Comparison of ENCODE assay signal across 1 cellular context in the genomic region with DNA sequence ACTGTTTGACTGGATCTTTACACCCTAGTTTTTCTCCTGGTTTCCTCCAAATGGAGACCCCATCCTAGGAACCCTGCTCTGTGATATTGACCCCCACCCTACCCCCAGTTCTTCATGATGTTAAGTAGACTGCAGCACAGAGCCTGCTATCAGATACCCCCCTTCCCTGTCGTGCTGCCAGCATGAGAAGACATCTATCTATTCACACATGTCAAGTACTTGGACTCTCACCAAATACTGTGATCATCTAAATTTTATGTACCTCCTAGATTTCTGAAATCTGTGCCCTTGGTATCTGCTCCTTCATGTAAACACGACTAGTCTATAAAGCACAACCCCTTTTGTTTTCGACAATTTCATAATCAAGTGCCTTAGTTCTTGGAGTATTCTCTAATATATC.
TF ChIP-seq lines count a peak whose summit lies in the region.

No MANE protein-coding gene starts in this region.

TF ChIP-seq in GM23338, 12 proteins besides CTCF, POLR2A, EP300 and RAD21 (continued from another document):
- TF ChIP-seq, protein P1, sequence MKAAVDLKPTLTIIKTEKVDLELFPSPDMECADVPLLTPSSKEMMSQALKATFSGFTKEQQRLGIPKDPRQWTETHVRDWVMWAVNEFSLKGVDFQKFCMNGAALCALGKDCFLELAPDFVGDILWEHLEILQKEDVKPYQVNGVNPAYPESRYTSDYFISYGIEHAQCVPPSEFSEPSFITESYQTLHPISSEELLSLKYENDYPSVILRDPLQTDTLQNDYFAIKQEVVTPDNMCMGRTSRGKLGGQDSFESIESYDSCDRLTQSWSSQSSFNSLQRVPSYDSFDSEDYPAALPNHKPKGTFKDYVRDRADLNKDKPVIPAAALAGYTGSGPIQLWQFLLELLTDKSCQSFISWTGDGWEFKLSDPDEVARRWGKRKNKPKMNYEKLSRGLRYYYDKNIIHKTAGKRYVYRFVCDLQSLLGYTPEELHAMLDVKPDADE (IDR thresholded peaks at IDR 0.05): no peak
- TF ChIP-seq ZNF331 (CRISPR knock-in tag; IDR thresholded peaks at IDR 0.05; ENCODE audit: low read depth): no peak
- TF ChIP-seq ZNF114 (CRISPR knock-in tag; IDR thresholded peaks at IDR 0.05): no peak
- no peak for TF ChIP-seq JUNB (IDR thresholded peaks at IDR 0.05; ENCODE audit: unreplicated experiment)
- TF ChIP-seq, protein P2, sequence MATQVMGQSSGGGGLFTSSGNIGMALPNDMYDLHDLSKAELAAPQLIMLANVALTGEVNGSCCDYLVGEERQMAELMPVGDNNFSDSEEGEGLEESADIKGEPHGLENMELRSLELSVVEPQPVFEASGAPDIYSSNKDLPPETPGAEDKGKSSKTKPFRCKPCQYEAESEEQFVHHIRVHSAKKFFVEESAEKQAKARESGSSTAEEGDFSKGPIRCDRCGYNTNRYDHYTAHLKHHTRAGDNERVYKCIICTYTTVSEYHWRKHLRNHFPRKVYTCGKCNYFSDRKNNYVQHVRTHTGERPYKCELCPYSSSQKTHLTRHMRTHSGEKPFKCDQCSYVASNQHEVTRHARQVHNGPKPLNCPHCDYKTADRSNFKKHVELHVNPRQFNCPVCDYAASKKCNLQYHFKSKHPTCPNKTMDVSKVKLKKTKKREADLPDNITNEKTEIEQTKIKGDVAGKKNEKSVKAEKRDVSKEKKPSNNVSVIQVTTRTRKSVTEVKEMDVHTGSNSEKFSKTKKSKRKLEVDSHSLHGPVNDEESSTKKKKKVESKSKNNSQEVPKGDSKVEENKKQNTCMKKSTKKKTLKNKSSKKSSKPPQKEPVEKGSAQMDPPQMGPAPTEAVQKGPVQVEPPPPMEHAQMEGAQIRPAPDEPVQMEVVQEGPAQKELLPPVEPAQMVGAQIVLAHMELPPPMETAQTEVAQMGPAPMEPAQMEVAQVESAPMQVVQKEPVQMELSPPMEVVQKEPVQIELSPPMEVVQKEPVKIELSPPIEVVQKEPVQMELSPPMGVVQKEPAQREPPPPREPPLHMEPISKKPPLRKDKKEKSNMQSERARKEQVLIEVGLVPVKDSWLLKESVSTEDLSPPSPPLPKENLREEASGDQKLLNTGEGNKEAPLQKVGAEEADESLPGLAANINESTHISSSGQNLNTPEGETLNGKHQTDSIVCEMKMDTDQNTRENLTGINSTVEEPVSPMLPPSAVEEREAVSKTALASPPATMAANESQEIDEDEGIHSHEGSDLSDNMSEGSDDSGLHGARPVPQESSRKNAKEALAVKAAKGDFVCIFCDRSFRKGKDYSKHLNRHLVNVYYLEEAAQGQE (IDR thresholded peaks at IDR 0.05; ENCODE audit: unreplicated experiment): no peak
- TF ChIP-seq EZH2phosphoT487 (IDR thresholded peaks at IDR 0.05; ENCODE audit: unreplicated experiment): no peak
- TF ChIP-seq, protein P3, sequence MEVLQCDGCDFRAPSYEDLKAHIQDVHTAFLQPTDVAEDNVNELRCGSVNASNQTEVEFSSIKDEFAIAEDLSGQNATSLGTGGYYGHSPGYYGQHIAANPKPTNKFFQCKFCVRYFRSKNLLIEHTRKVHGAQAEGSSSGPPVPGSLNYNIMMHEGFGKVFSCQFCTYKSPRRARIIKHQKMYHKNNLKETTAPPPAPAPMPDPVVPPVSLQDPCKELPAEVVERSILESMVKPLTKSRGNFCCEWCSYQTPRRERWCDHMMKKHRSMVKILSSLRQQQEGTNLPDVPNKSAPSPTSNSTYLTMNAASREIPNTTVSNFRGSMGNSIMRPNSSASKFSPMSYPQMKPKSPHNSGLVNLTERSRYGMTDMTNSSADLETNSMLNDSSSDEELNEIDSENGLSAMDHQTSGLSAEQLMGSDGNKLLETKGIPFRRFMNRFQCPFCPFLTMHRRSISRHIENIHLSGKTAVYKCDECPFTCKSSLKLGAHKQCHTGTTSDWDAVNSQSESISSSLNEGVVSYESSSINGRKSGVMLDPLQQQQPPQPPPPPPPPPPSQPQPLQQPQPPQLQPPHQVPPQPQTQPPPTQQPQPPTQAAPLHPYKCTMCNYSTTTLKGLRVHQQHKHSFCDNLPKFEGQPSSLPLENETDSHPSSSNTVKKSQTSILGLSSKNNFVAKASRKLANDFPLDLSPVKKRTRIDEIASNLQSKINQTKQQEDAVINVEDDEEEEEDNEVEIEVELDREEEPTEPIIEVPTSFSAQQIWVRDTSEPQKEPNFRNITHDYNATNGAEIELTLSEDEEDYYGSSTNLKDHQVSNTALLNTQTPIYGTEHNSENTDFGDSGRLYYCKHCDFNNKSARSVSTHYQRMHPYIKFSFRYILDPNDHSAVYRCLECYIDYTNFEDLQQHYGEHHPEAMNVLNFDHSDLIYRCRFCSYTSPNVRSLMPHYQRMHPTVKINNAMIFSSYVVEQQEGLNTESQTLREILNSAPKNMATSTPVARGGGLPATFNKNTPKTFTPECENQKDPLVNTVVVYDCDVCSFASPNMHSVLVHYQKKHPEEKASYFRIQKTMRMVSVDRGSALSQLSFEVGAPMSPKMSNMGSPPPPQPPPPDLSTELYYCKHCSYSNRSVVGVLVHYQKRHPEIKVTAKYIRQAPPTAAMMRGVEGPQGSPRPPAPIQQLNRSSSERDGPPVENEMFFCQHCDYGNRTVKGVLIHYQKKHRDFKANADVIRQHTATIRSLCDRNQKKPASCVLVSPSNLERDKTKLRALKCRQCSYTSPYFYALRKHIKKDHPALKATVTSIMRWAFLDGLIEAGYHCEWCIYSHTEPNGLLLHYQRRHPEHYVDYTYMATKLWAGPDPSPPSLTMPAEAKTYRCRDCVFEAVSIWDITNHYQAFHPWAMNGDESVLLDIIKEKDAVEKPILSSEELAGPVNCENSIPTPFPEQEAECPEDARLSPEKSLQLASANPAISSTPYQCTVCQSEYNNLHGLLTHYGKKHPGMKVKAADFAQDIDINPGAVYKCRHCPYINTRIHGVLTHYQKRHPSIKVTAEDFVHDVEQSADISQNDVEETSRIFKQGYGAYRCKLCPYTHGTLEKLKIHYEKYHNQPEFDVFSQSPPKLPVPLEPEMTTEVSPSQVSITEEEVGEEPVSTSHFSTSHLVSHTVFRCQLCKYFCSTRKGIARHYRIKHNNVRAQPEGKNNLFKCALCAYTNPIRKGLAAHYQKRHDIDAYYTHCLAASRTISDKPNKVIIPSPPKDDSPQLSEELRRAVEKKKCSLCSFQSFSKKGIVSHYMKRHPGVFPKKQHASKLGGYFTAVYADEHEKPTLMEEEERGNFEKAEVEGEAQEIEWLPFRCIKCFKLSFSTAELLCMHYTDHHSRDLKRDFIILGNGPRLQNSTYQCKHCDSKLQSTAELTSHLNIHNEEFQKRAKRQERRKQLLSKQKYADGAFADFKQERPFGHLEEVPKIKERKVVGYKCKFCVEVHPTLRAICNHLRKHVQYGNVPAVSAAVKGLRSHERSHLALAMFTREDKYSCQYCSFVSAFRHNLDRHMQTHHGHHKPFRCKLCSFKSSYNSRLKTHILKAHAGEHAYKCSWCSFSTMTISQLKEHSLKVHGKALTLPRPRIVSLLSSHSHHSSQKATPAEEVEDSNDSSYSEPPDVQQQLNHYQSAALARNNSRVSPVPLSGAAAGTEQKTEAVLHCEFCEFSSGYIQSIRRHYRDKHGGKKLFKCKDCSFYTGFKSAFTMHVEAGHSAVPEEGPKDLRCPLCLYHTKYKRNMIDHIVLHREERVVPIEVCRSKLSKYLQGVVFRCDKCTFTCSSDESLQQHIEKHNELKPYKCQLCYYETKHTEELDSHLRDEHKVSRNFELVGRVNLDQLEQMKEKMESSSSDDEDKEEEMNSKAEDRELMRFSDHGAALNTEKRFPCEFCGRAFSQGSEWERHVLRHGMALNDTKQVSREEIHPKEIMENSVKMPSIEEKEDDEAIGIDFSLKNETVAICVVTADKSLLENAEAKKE (CRISPR knock-in tag; IDR thresholded peaks at IDR 0.05): no peak
- no peak for TF ChIP-seq CREB1 (CRISPR knock-in tag; IDR thresholded peaks at IDR 0.05; ENCODE audit: low read depth)
- no peak for TF ChIP-seq NANOG (IDR thresholded peaks at IDR 0.05; ENCODE audit: borderline replicate concordance)
- no peak for TF ChIP-seq STAT1 (IDR thresholded peaks at IDR 0.05; ENCODE audit: unreplicated experiment)
- no peak for TF ChIP-seq POLR2AphosphoS5 (IDR thresholded peaks at IDR 0.05; ENCODE audit: low read depth)
